In the genomic region with DNA sequence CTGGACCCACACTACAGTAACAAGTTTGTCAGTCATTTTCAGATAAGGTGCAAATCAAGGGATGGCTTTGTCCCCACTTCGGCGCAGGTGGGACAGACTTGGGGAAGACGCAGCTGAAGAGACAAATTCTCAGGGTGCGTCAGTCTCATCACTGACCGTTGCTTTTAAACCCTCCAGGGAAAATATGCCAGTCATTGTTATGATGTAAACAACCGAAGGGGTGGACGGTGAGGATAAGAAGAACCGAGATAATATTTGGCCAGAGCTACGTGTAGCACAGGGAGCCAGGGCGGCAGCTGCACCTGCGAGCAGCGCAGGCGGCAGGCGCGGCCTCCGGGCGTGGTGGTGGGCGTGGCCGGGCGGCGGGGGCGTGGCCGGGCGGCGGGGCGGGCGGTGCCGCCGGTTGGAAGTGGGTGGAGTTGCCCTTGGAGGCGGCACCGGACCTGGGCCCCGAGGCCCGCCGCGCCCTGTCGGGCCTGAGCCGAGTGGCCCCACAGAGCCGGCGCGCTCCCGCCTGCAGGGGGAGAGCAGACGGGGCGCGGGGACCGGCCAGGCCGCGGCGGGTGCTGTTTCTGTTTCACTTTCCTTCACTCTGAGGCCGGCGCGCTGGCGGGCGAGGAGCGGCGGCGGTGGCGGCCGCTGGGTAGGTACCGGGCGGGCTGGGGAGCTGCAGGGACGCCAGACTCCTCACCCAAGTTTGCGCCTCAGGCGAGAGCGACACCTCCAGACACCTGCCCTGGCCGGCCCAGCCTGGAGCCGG, we compare ENCODE assay signal across 8 cellular contexts. TPM values are rescaled to one million over a fixed set of nuclear protein-coding genes. Genes with fewer than 3 reads are reported as not detected.
DNase-seq lines count a peak whose midpoint lies in the region; TF ChIP-seq lines count a peak whose summit lies in the region.

Gene PCGF5 (plus strand): TSS at position 470 of the 760 bp plus-strand sequence. CDS start 2,209 bp downstream, outside the sequence.

- H3K36me3 Mint-ChIP-seq in neural progenitor cell, result no peaks in the 10 kb centered on the region

- H3K4me3 Mint-ChIP-seq in neural progenitor cell, result peak within 1 kb of the TSS; percentile 94

- H3K36me3 ChIP-seq in ES-I3 (ENCODE audit: insufficient read depth, low read length) (no peaks in the 10 kb centered on the region), GM23248 (ENCODE audit: low read depth) (no peaks in the 10 kb centered on the region), Karpas-422 (ENCODE audit: insufficient read depth, low read length) (no peaks in the 10 kb centered on the region), neural progenitor cell (no peaks in the 10 kb centered on the region), stomach smooth muscle (ENCODE audit: control insufficient read depth in 2 of 2, insufficient read depth in 2 of 2, low read length in 2 of 2) (no peaks in the 10 kb centered on the region)

- H3K9me2 ChIP-seq in GM23248 (ENCODE audit: insufficient read depth), result no peaks in the 10 kb centered on the region
- H3K9me2 ChIP-seq in Karpas-422 (replicated peaks; ENCODE audit: insufficient read depth, low read length), result no peaks in the 10 kb centered on the region

- peaks cover 19% of the 10 kb centered on the region for H3K27me3 Mint-ChIP-seq in neural progenitor cell (ENCODE audit: insufficient read depth, low read depth)

- in situ Hi-C loops in GM23248 (cut with MboI), result no loop called here

- H3K4me3 ChIP-seq in GM23248 (peak within 1 kb of the TSS; percentile 77), Karpas-422 (ENCODE audit: low read length) (peak within 1 kb of the TSS; percentile 77), fibroblast of villous mesenchyme (ENCODE audit: low read depth, low read length) (peak within 1 kb of the TSS; percentile 90), neural progenitor cell (peak within 1 kb of the TSS; percentile 91), stomach smooth muscle (ENCODE audit: low read length in 2 of 2) (peak within 1 kb of the TSS; percentile 85 to 88)

- H4K20me1 ChIP-seq in GM23248 (ENCODE audit: insufficient read depth) (peaks cover 10% of the 10 kb centered on the region; the same call in 1 of the 2 replicates), Karpas-422 (ENCODE audit: insufficient read depth, low read depth, low read length) (no peaks in the 10 kb centered on the region), neural progenitor cell (ENCODE audit: low read depth) (peaks cover 3% of the 10 kb centered on the region)

- H3K9me3 ChIP-seq in ES-I3 (ENCODE audit: control insufficient read depth, insufficient read depth, low read length) (no peaks in the 10 kb centered on the region), GM23248 (ENCODE audit: low read depth) (no peaks in the 10 kb centered on the region), Karpas-422 (ENCODE audit: low read length) (no peaks in the 10 kb centered on the region), neural progenitor cell (ENCODE audit: low read depth) (no peaks in the 10 kb centered on the region), stomach smooth muscle (ENCODE audit: control insufficient read depth in 2 of 2, low read length in 2 of 2) (no peaks in the 10 kb centered on the region)

- H3F3A ChIP-seq in GM23248 (ENCODE audit: insufficient read depth) (peaks cover 13% of the 10 kb centered on the region; the same call in 1 of the 2 replicates), neural progenitor cell (ENCODE audit: low read depth) (no peaks in the 10 kb centered on the region)

- peak within 1 kb of the TSS; percentile 86 for H3K9ac ChIP-seq in ES-I3 (ENCODE audit: low read depth, low read length)
- H3K9ac ChIP-seq in GM23248, result peak within 1 kb of the TSS; percentile 84
- H3K9ac ChIP-seq in Karpas-422 (ENCODE audit: low read length), result peak within 1 kb of the TSS; percentile 75
- H3K9ac ChIP-seq in neural progenitor cell, result no peak within 1 kb of the TSS
- H3K9ac ChIP-seq in stomach smooth muscle (ENCODE audit: low read length in 2 of 2), result peak within 1 kb of the TSS; percentile 83

- peak; percentile 32 for TF ChIP-seq CTCF in fibroblast of villous mesenchyme (IDR thresholded peaks at IDR 0.05; ENCODE audit: insufficient read depth, low read depth, low read length)
- TF ChIP-seq CTCF in neural progenitor cell (IDR thresholded peaks at IDR 0.05), result peak; percentile 38

- H3K27ac ChIP-seq in GM23248, result peak within 1 kb of the TSS; percentile 10; the same call in 1 of the 2 replicates
- H3K27ac ChIP-seq in Karpas-422 (ENCODE audit: low read length), result no peak within 1 kb of the TSS
- H3K27ac ChIP-seq in neural progenitor cell, result no peak within 1 kb of the TSS
- H3K27ac ChIP-seq in stomach smooth muscle (ENCODE audit: low read length), result peak within 1 kb of the TSS; percentile 80

- H3K4me2 ChIP-seq in GM23248 (ENCODE audit: unreplicated experiment) (peak within 1 kb of the TSS; percentile 79), Karpas-422 (ENCODE audit: low read depth, low read length, poor library complexity, severe bottlenecking) (peak within 1 kb of the TSS; percentile 78), neural progenitor cell (peak within 1 kb of the TSS; percentile 77)

- H2AFZ ChIP-seq in GM23248 (peak within 1 kb of the TSS; percentile 67), Karpas-422 (ENCODE audit: low read length) (no peak within 1 kb of the TSS), neural progenitor cell (replicated peaks) (peak within 1 kb of the TSS; percentile 99)

- H3K9me3 Mint-ChIP-seq in neural progenitor cell, result no peaks in the 10 kb centered on the region

- DNase-seq in GM23248, result peak; percentile 95
- DNase-seq in Karpas-422, result peak; percentile 87
- peak; percentile 11 for DNase-seq in SHP77 treated with DMSO at 0.1 percent for 48 hours (lab: John Stamatoyannopoulos, UW)
- DNase-seq in activated gamma-delta T cell treated with Interleukin-2 at 50 U/mL for 16 hours, result peak; percentile 90
- peak; percentile 93 for DNase-seq in fibroblast of villous mesenchyme (ENCODE audit: low read depth)
- DNase-seq in neural progenitor cell (ENCODE audit: low spot score), result peak; percentile 96

- no peak within 1 kb of the TSS for H3K27ac Mint-ChIP-seq in neural progenitor cell

- peaks cover 14% of the 10 kb centered on the region for H3K4me1 Mint-ChIP-seq in neural progenitor cell

- H3K79me2 ChIP-seq in GM23248 (ENCODE audit: insufficient read depth), result peaks cover 58% of the 10 kb centered on the region
- no peaks in the 10 kb centered on the region for H3K79me2 ChIP-seq in Karpas-422 (ENCODE audit: low read length)
- no peaks in the 10 kb centered on the region for H3K79me2 ChIP-seq in neural progenitor cell (ENCODE audit: low read depth)

- H3K4me1 ChIP-seq in ES-I3 (ENCODE audit: insufficient read depth, low read length) (no peaks in the 10 kb centered on the region), GM23248 (ENCODE audit: insufficient read depth) (peaks cover 18% of the 10 kb centered on the region; the same call in 1 of the 2 replicates), Karpas-422 (ENCODE audit: low read length) (peaks cover 9% of the 10 kb centered on the region; the same call in 1 of the 2 replicates), neural progenitor cell (peaks cover 4% of the 10 kb centered on the region), stomach smooth muscle (ENCODE audit: control insufficient read depth, insufficient read depth, low read length) (peaks cover 13% of the 10 kb centered on the region)

- 4 to 5% methylated on average over 25 to 35 of the region's 66 CpGs for WGBS in GM23248 (ENCODE audit: low coverage in 1 of 2, low lambda C conversion rate in 2 of 2, missing lambda C conversion rate in 2 of 2), 2 experiments

- H3K27me3 ChIP-seq in GM23248 (replicated peaks; ENCODE audit: insufficient read depth) (no peaks in the 10 kb centered on the region), Karpas-422 (ENCODE audit: low read length) (no peaks in the 10 kb centered on the region), neural progenitor cell (peaks cover 78% of the 10 kb centered on the region), stomach smooth muscle (ENCODE audit: control insufficient read depth in 1 of 2, insufficient read depth in 2 of 2, low read length in 2 of 2) (no peaks in the 10 kb centered on the region)

RNA-seq across cellular contexts. Expression of gene PCGF5, which starts in this region (rescaled TPM):
- total RNA-seq in GM23248 (2014; rRNA removed; shearing (Covaris generic)), result 33.9 and 39.8 TPM in 2 replicates
- 23.5 and 26.7 TPM in 2 replicates for polyA plus RNA-seq in GM23248 (2016; fragmentation: Nextera tagmentation; extraction: Ambion mirVana)
- 1.3 and 4.0 TPM in 2 replicates for total RNA-seq in Karpas-422 (2014; rRNA removed; shearing (Covaris generic); ENCODE audit: low replicate concordance)
- 26.4 and 29.4 TPM in 2 replicates for total RNA-seq in fibroblast of villous mesenchyme
- 3.8 and 6.1 TPM in 2 replicates for total RNA-seq in neural progenitor cell (ENCODE audit: low replicate concordance)

Comparison
In these comparisons a context has a peak if more than half of its experiments do, and no peak if none do; other contexts are left out.
1. DNase-seq: peak in every context shown above with its lines; median percentile 96 in neural progenitor cell; 95 in GM23248; 93 in fibroblast of villous mesenchyme; 90 in activated gamma-delta T cell treated with Interleukin-2 at 50 U/mL for 16 hours; 87 in Karpas-422; 11 in SHP77 treated with DMSO at 0.1 percent for 48 hours.
2. H3K27ac ChIP-seq: peak in GM23248 (single experiment) and stomach smooth muscle (single experiment); none in Karpas-422 (single experiment) and neural progenitor cell (single experiment).
3. Peak in every context shown above with its lines, with median percentiles within 50 percentile points of each other: H3K4me2 ChIP-seq and H3K4me3 ChIP-seq.